21 cellular contexts compared by ENCODE assay signal in the genomic region with DNA sequence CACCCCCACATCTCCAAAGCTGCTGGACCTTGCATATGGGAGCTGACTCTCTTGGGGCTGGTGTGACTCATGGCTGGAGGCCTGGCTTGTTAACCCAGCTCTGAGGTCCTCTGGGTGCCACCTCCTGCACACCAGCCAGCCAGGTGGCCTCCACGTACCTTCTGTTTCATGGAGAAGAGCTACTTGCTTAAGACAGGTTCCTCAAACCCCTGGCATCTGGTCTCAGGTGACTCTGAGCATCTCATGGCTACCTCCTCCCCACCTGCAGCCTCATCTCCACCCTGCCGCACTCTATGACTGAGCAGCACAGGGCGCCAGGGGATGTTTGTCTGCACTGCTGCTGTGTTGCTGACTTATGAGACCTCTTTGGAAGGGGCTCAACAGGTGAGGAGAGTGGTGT. TPM values are rescaled to one million over a fixed set of nuclear protein-coding genes. Genes with fewer than 3 reads are reported as not detected.
A peak's percentile ranks its signal among the peaks of the same experiment; 100 is the strongest.
DNase-seq lines count a peak whose midpoint lies in the region; ATAC-seq and TF ChIP-seq lines count a peak whose summit lies in the region.
"Had no signal": no experiment of that assay in that cellular context is flagged by ENCODE, and none has a peak within 500 bp of the region (broad histone marks: within the 10 kb centered on the region; RNA-seq: fewer than 3 reads in every experiment).

No MANE protein-coding gene starts in this region.

- no peak overlapping the region for H3K4me3 ChIP-seq in Karpas-422 (ENCODE audit: low read length)
- H3K4me3 ChIP-seq: heart left ventricle, lower lobe of right lung, smooth muscle cell, testis had no signal

- no peak overlapping the region for H3K9ac ChIP-seq in Karpas-422 (ENCODE audit: low read length)
- H3K9ac ChIP-seq: parathyroid adenoma had no signal

- no peaks in the 10 kb centered on the region for H3K9me3 Mint-ChIP-seq in progenitor cell of endocrine pancreas (ENCODE audit: low read depth)
- H3K9me3 Mint-ChIP-seq: activated T-cell treated with anti-CD3 and anti-CD28 coated beads, Interleukin-2, amount 50 U/mL, for 72 hours had no signal

- no peaks in the 10 kb centered on the region for H3K9me3 ChIP-seq in Karpas-422 (ENCODE audit: low read length)
- H3K9me3 ChIP-seq: BE2C, heart left ventricle, lower lobe of right lung, testis had no signal

- 0 out of 2 replicates have a peak overlapping the region, but pooled peaks have one; percentile 26 for H3K27ac ChIP-seq in Karpas-422 (ENCODE audit: low read length)
- H3K27ac ChIP-seq in cingulate gyrus (ENCODE audit: low read depth, low read length) = peak overlapping the region; percentile 88
- H3K27ac ChIP-seq: 22Rv1, lower lobe of right lung, parathyroid adenoma, testis had no signal

- peak overlapping the region; percentile 4 for H3K27ac Mint-ChIP-seq in progenitor cell of endocrine pancreas
- H3K27ac Mint-ChIP-seq: activated T-cell treated with anti-CD3 and anti-CD28 coated beads, Interleukin-2, amount 50 U/mL, for 72 hours had no signal

- no peaks in the 10 kb centered on the region for H3K27me3 Mint-ChIP-seq in progenitor cell of endocrine pancreas

- H3K27me3 ChIP-seq in Karpas-422 (ENCODE audit: low read length) = no peaks in the 10 kb centered on the region
- H3K27me3 ChIP-seq: BE2C, heart left ventricle, testis had no signal

- H3K36me3 Mint-ChIP-seq in progenitor cell of endocrine pancreas (ENCODE audit: insufficient read depth) = peaks cover 10% of the 10 kb centered on the region

- 0 out of 2 replicates have a peak, but pooled peaks cover 4% of the 10 kb centered on the region for H3K36me3 ChIP-seq in Karpas-422 (ENCODE audit: insufficient read depth, low read length)
- H3K36me3 ChIP-seq: BE2C, heart left ventricle, lower lobe of right lung had no signal

- H3K79me2 ChIP-seq in Karpas-422 (ENCODE audit: low read length) = peaks cover 69% of the 10 kb centered on the region

- H4K20me1 ChIP-seq in Karpas-422 (ENCODE audit: insufficient read depth, low read depth, low read length) = no peaks in the 10 kb centered on the region

- TF ChIP-seq CTCF in progenitor cell of endocrine pancreas (IDR thresholded peaks at IDR 0.05; ENCODE audit: unreplicated experiment) = no peak

- H3K4me1 ChIP-seq in Karpas-422 (ENCODE audit: low read length) = peaks cover 50% of the 10 kb centered on the region
- H3K4me1 ChIP-seq: BE2C, parathyroid adenoma had no signal

- DNase-seq in DMS53 (lab: John Stamatoyannopoulos, UW) (peak; percentile 13), DMS53 treated with DMSO at 0.1 percent for 48 hours (lab: John Stamatoyannopoulos, UW; ENCODE audit: unreplicated experiment) (no peak), Karpas-422 (peak; percentile 54), progenitor cell of endocrine pancreas (ENCODE audit: low spot score, unreplicated experiment) (no peak), DMS153 (lab: John Stamatoyannopoulos, UW) (no peak), superior temporal gyrus (ENCODE audit: extremely low spot score) (no peak)
- DNase-seq: activated CD4-positive, alpha-beta T cell treated with anti-CD3 and anti-CD28 coated beads, Interleukin-2, amount 50 U/mL, for 48 hours; activated T-cell treated with anti-CD3 and anti-CD28 coated beads, Interleukin-2, amount 50 U/mL, for 72 hours; BE2C; lower lobe of right lung; MM.1S; NCI-H187 treated with DMSO at 0.1 percent for 48 hours; NCI-H446 treated with DMSO at 0.1 percent for 48 hours; stimulated activated CD4-positive, alpha-beta T cell treated with anti-CD3 and anti-CD28 coated beads, Interleukin-4, amount 100 ng/mL, for 24 hours; testis had no signal

- no peak overlapping the region for H2AFZ ChIP-seq in Karpas-422 (ENCODE audit: low read length)
- H2AFZ ChIP-seq: parathyroid adenoma had no signal

- no peak overlapping the region for H3K4me3 Mint-ChIP-seq in progenitor cell of endocrine pancreas (ENCODE audit: low read depth)
- H3K4me3 Mint-ChIP-seq: activated T-cell treated with anti-CD3 and anti-CD28 coated beads, Interleukin-2, amount 50 U/mL, for 72 hours had no signal

- H3K4me2 ChIP-seq in Karpas-422 (ENCODE audit: low read depth, low read length, poor library complexity, severe bottlenecking) = no peak overlapping the region
- H3K4me2 ChIP-seq: smooth muscle cell had no signal

- peaks cover 25% of the 10 kb centered on the region for H3K4me1 Mint-ChIP-seq in progenitor cell of endocrine pancreas (ENCODE audit: low read depth)

- no peak for ATAC-seq in HG02763 (IDR thresholded peaks at IDR 0.05; ENCODE audit: unreplicated experiment)
- ATAC-seq: activated T-cell treated with anti-CD3 and anti-CD28 coated beads, Interleukin-2, amount 50 U/mL, for 72 hours; lower lobe of right lung had no signal

- H3K9me2 ChIP-seq in Karpas-422 (replicated peaks; ENCODE audit: insufficient read depth, low read length) = no peaks in the 10 kb centered on the region

RNA-seq across cellular contexts. Expression of a gene that starts 55.7 kb away (rescaled TPM):
- 29.7 and 40.5 TPM in 2 replicates for total RNA-seq in Karpas-422 (2014; rRNA removed; shearing (Covaris generic); ENCODE audit: low replicate concordance)
- total RNA-seq in progenitor cell of endocrine pancreas = 102 and 106 TPM in 2 replicates

Comparison
In these comparisons a context has a peak if more than half of its experiments do, and no peak if none do; other contexts are left out.
1. DNase-seq: peak in DMS53 (single experiment) and Karpas-422 (single experiment); none in DMS53 treated with DMSO at 0.1 percent for 48 hours (single experiment), progenitor cell of endocrine pancreas (single experiment), DMS153 (single experiment) and superior temporal gyrus (single experiment).